Comparison of ENCODE assay signal across 8 cellular contexts in the genomic region with DNA sequence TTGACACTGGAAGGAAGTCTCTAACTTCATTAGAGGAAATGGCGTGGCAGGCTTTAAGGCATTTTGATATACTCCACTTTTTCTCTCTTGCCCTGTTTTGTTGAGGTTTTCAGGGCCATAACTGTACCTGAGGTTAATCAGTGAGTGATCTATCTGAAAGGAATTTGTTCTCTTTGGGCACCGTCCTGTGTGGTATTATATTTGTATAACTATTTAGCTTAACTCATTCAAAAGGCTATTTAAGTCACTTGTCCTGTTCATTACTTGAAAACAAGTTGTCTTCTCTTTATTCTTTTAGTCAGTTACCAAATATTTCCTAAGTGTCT.
DNase-seq lines count a peak whose midpoint lies in the region; ATAC-seq and TF ChIP-seq lines count a peak whose summit lies in the region.

No MANE protein-coding gene starts in this region.

- WGBS in heart left ventricle, 4 donors = 16 to 38% (median 20%) methylated on average over 2 of the region's 2 CpGs
- WGBS in urinary bladder = 48% methylated on average over 2 of the region's 2 CpGs

- H3K4me1 ChIP-seq in heart left ventricle (peaks cover 0 to 33% (median 20%) of the 10 kb centered on the region in 12 donors), duodenal mucosa (ENCODE audit: control insufficient read depth in 1 of 2, insufficient read depth in 2 of 2, low read length in 2 of 2) (peaks cover 15 to 23% of the 10 kb centered on the region in 2 donors), urinary bladder (ENCODE audit: insufficient read depth) (peaks cover 1% of the 10 kb centered on the region)

- H3K9me3 ChIP-seq in heart left ventricle (no peaks in the 10 kb centered on the region), duodenal mucosa (ENCODE audit: control insufficient read depth in 1 of 2, low read length in 2 of 2) (no peaks in the 10 kb centered on the region)

- peaks cover 43% of the 10 kb centered on the region for H3K4me1 Mint-ChIP-seq in nephron
- H3K4me1 Mint-ChIP-seq in activated CD8-positive, alpha-beta T cell treated with anti-CD3 and anti-CD28 coated beads for 36 hours (ENCODE audit: low read depth) = peaks cover 7% of the 10 kb centered on the region

- peak overlapping the region in 11 of 12 donors; percentile 68 to 83 (median 78) for H3K27ac ChIP-seq in heart left ventricle
- peak overlapping the region; percentile 35 for H3K27ac ChIP-seq in duodenal mucosa (ENCODE audit: low read depth, low read length)
- H3K27ac ChIP-seq in urinary bladder (ENCODE audit: low read depth) = peak overlapping the region; percentile 86

- H3K27me3 Mint-ChIP-seq in nephron (ENCODE audit: low read depth) = peaks cover 4% of the 10 kb centered on the region
- H3K27me3 Mint-ChIP-seq in activated CD8-positive, alpha-beta T cell treated with anti-CD3 and anti-CD28 coated beads for 36 hours = peaks cover 1% of the 10 kb centered on the region

- CTCF ChIA-PET in activated CD8-positive, alpha-beta T cell treated with anti-CD3 and anti-CD28 coated beads for 36 hours (lab: Charles Lee) = interaction anchor here (1.0 to 1.5 kb wide), 3 partner anchors 40 to 103 kb away, joined by 3 to 4 read pairs (median 3); no protein-coding TSS in a partner anchor

- H3K36me3 ChIP-seq in heart left ventricle (no peaks in the 10 kb centered on the region), duodenal mucosa (ENCODE audit: control insufficient read depth in 1 of 2, insufficient read depth in 2 of 2, low read length in 2 of 2) (no peaks in the 10 kb centered on the region), urinary bladder (ENCODE audit: insufficient read depth) (no peaks in the 10 kb centered on the region)

- H3K9ac ChIP-seq in duodenal mucosa (ENCODE audit: low read depth in 1 of 2, low read length in 2 of 2) = no peak overlapping the region

- intact Hi-C loops in heart left ventricle (cut with DNase I) (no loop called here), left cardiac atrium (cut with DNase I) (no loop called here)
- intact Hi-C loops in activated CD8-positive, alpha-beta T cell treated with anti-CD3 and anti-CD28 coated beads for 36 hours (cut with micrococcal nuclease) = no loop called here

- peak overlapping the region; percentile 55 to 79 (median 65) for H3K27ac Mint-ChIP-seq in nephron
- H3K27ac Mint-ChIP-seq in activated CD8-positive, alpha-beta T cell treated with anti-CD3 and anti-CD28 coated beads for 36 hours = no peak overlapping the region

- H3K27me3 ChIP-seq in heart left ventricle = no peaks in the 10 kb centered on the region
- no peaks in the 10 kb centered on the region for H3K27me3 ChIP-seq in duodenal mucosa (ENCODE audit: control insufficient read depth in 1 of 2, insufficient read depth in 2 of 2, low read length in 2 of 2)

- no peaks in the 10 kb centered on the region for H3K9me3 Mint-ChIP-seq in nephron
- H3K9me3 Mint-ChIP-seq in activated CD8-positive, alpha-beta T cell treated with anti-CD3 and anti-CD28 coated beads for 36 hours = no peaks in the 10 kb centered on the region

- TF ChIP-seq POLR2A in heart left ventricle (IDR thresholded peaks at IDR 0.05) = no peak

- POLR2A ChIA-PET in activated CD8-positive, alpha-beta T cell treated with anti-CD3 and anti-CD28 coated beads for 36 hours (lab: Charles Lee) = interaction anchor here (0.9 kb wide), 2 partner anchors 17 to 28 kb away, joined by 3 read pairs; no protein-coding TSS in a partner anchor

- ATAC-seq in heart left ventricle (peak in 1 of 4 donors; percentile 3), left cardiac atrium (no peak)
- no peak for ATAC-seq in activated CD8-positive, alpha-beta T cell treated with anti-CD3 and anti-CD28 coated beads for 36 hours

- no peaks in the 10 kb centered on the region for H3K36me3 Mint-ChIP-seq in nephron (ENCODE audit: low read depth)
- no peaks in the 10 kb centered on the region for H3K36me3 Mint-ChIP-seq in activated CD8-positive, alpha-beta T cell treated with anti-CD3 and anti-CD28 coated beads for 36 hours (ENCODE audit: low read depth)

- DNase-seq in heart left ventricle = no peak
- no peak for DNase-seq in left cardiac atrium
- no peak for DNase-seq in 8988T
- DNase-seq in activated CD8-positive, alpha-beta T cell treated with anti-CD3 and anti-CD28 coated beads for 36 hours = no peak
- DNase-seq in AG20443 (ENCODE audit: low spot score) = no peak

- no peak overlapping the region for H3K4me3 Mint-ChIP-seq in nephron
- H3K4me3 Mint-ChIP-seq in activated CD8-positive, alpha-beta T cell treated with anti-CD3 and anti-CD28 coated beads for 36 hours = no peak overlapping the region

- no peak overlapping the region for H3K4me3 ChIP-seq in heart left ventricle
- H3K4me3 ChIP-seq in duodenal mucosa (ENCODE audit: low read depth in 1 of 2, low read length in 2 of 2) = peak overlapping the region in 1 of 2 donors; percentile 0
- H3K4me3 ChIP-seq in urinary bladder (ENCODE audit: low read depth, low read length) = no peak overlapping the region

- TF ChIP-seq CTCF in heart left ventricle (IDR thresholded peaks at IDR 0.05) = no peak
- TF ChIP-seq CTCF in nephron (IDR thresholded peaks at IDR 0.05; ENCODE audit: unreplicated experiment in 3 of 3) = no peak
- no peak for TF ChIP-seq CTCF in activated CD8-positive, alpha-beta T cell treated with anti-CD3 and anti-CD28 coated beads for 36 hours (IDR thresholded peaks at IDR 0.05)

Comparison
In these comparisons a context has a peak if more than half of its experiments do, and no peak if none do; other contexts are left out.
1. H3K27ac ChIP-seq: peak in every context shown above with its lines; median percentile 86 in urinary bladder; 78 in heart left ventricle; 35 in duodenal mucosa.